ENCODE assay signal across 9 cellular contexts in the genomic region with DNA sequence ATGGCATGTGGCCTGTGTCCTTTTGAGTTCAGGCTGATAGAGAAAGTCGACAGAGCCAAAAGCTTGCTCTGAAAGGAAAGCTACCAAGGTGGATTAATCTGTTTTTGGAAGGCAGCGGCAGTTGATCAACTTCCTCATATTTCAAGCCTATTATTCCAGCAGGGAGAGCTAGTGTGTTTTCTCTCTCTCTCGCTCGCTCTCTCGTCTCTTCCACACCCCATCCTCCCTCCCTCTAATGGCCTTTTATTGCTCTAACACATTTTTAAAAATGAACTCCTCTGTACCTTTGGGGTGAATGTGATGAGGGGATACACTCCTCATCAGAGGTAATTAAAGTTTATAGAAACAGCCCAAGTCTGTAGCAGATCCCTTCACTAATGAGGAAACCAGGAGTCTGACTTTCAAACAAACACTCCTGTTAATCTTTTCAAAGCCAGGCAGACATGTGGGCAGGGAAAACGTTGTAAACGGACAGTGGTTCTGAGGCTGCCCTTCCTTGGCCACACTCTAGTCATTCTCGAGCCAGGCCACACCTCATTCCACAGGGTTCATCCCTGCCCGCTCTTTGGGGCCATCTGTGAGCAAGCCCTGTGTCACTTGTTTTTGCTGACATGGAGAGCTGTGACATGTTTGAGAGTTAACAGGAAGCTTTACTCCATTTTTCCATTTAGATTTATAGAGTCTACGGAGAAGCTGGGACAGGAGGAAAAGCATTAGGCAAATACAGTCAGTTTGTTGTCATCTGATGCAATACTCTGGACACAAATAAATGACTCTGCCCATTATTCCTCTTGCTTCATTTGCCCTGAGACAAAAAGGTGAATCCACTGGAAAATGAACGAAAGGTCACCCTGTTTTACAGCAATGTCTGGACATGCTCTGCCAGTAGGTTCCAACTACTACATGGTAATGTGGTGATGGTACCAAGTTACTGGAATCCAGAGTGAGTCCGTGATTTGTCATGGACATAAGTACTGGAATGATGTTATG.
DNase-seq lines count a peak whose midpoint lies in the region; ATAC-seq, FAIRE-seq and TF ChIP-seq lines count a peak whose summit lies in the region.
"Had no signal": no experiment of that assay in that cellular context is flagged by ENCODE, and none has a peak within 500 bp of the region (broad histone marks: within the 10 kb centered on the region; RNA-seq: fewer than 3 reads in every experiment).

No MANE protein-coding gene starts in this region.

- H3K23ac ChIP-seq in H1 (ENCODE audit: insufficient read length): no peak overlapping the region

- H2BK20ac ChIP-seq in H1 (ENCODE audit: low read length): no peak overlapping the region

- CTCF ChIA-PET in H1 (lab: Charles Lee; ENCODE audit: partially characterized antibody): interaction anchor here (0.6 to 3.0 kb wide), 10 partner anchors 15 to 206 kb away, joined by 3 to 20 read pairs (median 3); no protein-coding TSS in a partner anchor
- CTCF ChIA-PET in naive thymus-derived CD4-positive, alpha-beta T cell (lab: Charles Lee): no interaction called here

- peaks cover 16 to 71% (median 51%) of the 10 kb centered on the region in 5 donors for H3K36me3 Mint-ChIP-seq in naive thymus-derived CD4-positive, alpha-beta T cell

- no peak overlapping the region for H2BK5ac ChIP-seq in H1 (ENCODE audit: low read depth, low read length)

- WGBS in H1 (ENCODE audit: extremely low coverage in 1 of 2, insufficient coverage in 1 of 2, insufficient read length in 1 of 2, insufficient replicate concordance in 2 of 2, low coverage in 1 of 2, low lambda C conversion rate in 2 of 2, missing lambda C conversion rate in 1 of 2), 2 experiments: 87% methylated on average over 12 of the region's 12 CpGs; no CpG with 5 or more reads in 1 of the 2 experiments

- H3K27ac Mint-ChIP-seq in naive thymus-derived CD4-positive, alpha-beta T cell: peak overlapping the region in 6 of 9 donors; percentile 12 to 75 (median 42)

- H3K9me3 ChIP-seq in H1 (ENCODE audit: insufficient read depth in 2 of 2, low read depth in 1 of 2, low read length in 1 of 2): no peaks in the 10 kb centered on the region
- no peaks in the 10 kb centered on the region for H3K9me3 ChIP-seq in naive thymus-derived CD4-positive, alpha-beta T cell (ENCODE audit: control insufficient read depth in 2 of 3, low read length in 3 of 3)

- no peak overlapping the region for H3K4me3 Mint-ChIP-seq in naive thymus-derived CD4-positive, alpha-beta T cell

- H3K14ac ChIP-seq in H1 (ENCODE audit: insufficient read length): no peak overlapping the region

- H3K4me1 Mint-ChIP-seq in naive thymus-derived CD4-positive, alpha-beta T cell: peaks cover 0 to 6% (median 0%) of the 10 kb centered on the region in 7 donors

- H3K23me2 ChIP-seq in H1 (ENCODE audit: low read depth, low read length): no peaks in the 10 kb centered on the region

- H3K9me3 Mint-ChIP-seq in naive thymus-derived CD4-positive, alpha-beta T cell: peaks cover 0 to 2% (median 0%) of the 10 kb centered on the region in 11 donors

- TF ChIP-seq RAD21 in H1 (IDR thresholded peaks at IDR 0.05 in 1 of 2, conservative IDR thresholded peaks at IDR 0.05 in 1 of 2; ENCODE audit: low read depth in 2 of 2, low read length in 2 of 2): no peak

- H3K27ac ChIP-seq in H1 (ENCODE audit: low read depth, low read length): no peak overlapping the region
- H3K27ac ChIP-seq in naive thymus-derived CD4-positive, alpha-beta T cell (ENCODE audit: low read depth, low read length): no peak overlapping the region

- H2AK5ac ChIP-seq in H1 (ENCODE audit: low read depth, low read length): no peak overlapping the region

- peak overlapping the region; percentile 40; the same call in 1 of the 2 replicates for H2BK15ac ChIP-seq in H1 (ENCODE audit: low read length)

- H3K56ac ChIP-seq in H1 (replicated peaks; ENCODE audit: insufficient read length, low read depth, low read length): no peak overlapping the region

- H3K4me1 ChIP-seq in H1 (replicated peaks in 1 of 4; ENCODE audit: control insufficient read depth in 3 of 4, insufficient read depth in 4 of 4, low read length in 3 of 4): peaks cover 0 to 3% (median under 1%) of the 10 kb centered on the region in 4 experiments; a peak in 3 of 7 replicates
- no peaks in the 10 kb centered on the region for H3K4me1 ChIP-seq in naive thymus-derived CD4-positive, alpha-beta T cell (ENCODE audit: control insufficient read depth in 2 of 2, insufficient read depth in 2 of 2, low read length in 2 of 2)

- DNase-seq in AG20443 (ENCODE audit: low spot score) (peak; percentile 72), NCI-H2029 treated with DMSO at 0.1 percent for 48 hours (lab: John Stamatoyannopoulos, UW) (peak; percentile 83), H1 (ENCODE audit: low read depth in 1 of 2, low spot score in 2 of 2) (no peak), dermis blood vessel endothelial cell (no peak), erythroblast (lab: John Stamatoyannopoulos, UW) (no peak)
- no peak for DNase-seq in naive thymus-derived CD4-positive, alpha-beta T cell
- DNase-seq in activated CD8-positive, alpha-beta memory T cell treated with anti-CD3 and anti-CD28 coated beads, Interleukin-2, amount 50 U/mL, for 48 hours: no peak
- no peak for DNase-seq in stimulated activated CD4-positive, alpha-beta T cell treated with anti-CD3 and anti-CD28 coated beads, Interleukin-2, amount 100 ng/mL, for 48 hours
- DNase-seq: stimulated activated CD4-positive, alpha-beta T cell treated with anti-CD3 and anti-CD28 coated beads, Interleukin-1b, Interleukin-23, amount 100 ng/mL, for 48 hours had no signal

- no peak overlapping the region for H3K4me2 ChIP-seq in H1 (ENCODE audit: insufficient read depth in 1 of 2, low read depth in 2 of 2, low read length in 2 of 2)

- H4K5ac ChIP-seq in H1 (ENCODE audit: insufficient read length, low read depth, low read length): no peak overlapping the region

- no peak for TF ChIP-seq CTCF in H1 (IDR thresholded peaks at IDR 0.05; ENCODE audit: control extremely low read depth in 1 of 3, insufficient read depth in 1 of 3, low read depth in 1 of 3, low read length in 3 of 3)

- no peak for FAIRE-seq in H1 (lab: Jason Lieb, UNC)

- H3K79me1 ChIP-seq in H1 (ENCODE audit: low read depth, low read length): no peaks in the 10 kb centered on the region

- no peak for TF ChIP-seq EP300 in H1 (IDR thresholded peaks at IDR 0.05; ENCODE audit: borderline replicate concordance in 1 of 2, low read depth in 2 of 2, low read length in 2 of 2)

- no peak overlapping the region for H3K4ac ChIP-seq in H1 (replicated peaks; ENCODE audit: insufficient read length, low read depth, low read length)

- no peaks in the 10 kb centered on the region for H3K79me2 ChIP-seq in H1 (ENCODE audit: control insufficient read depth in 1 of 2, insufficient read depth in 2 of 2, low read length in 2 of 2)

- no peaks in the 10 kb centered on the region for H4K20me1 ChIP-seq in H1 (replicated peaks in 1 of 2; ENCODE audit: control insufficient read depth in 1 of 2, insufficient read depth in 2 of 2, low read length in 2 of 2)

- H3K27me3 Mint-ChIP-seq in naive thymus-derived CD4-positive, alpha-beta T cell: no peaks in the 10 kb centered on the region

- no peak for TF ChIP-seq POLR2A in H1 (IDR thresholded peaks at IDR 0.05; ENCODE audit: control extremely low read depth in 1 of 2, low read depth in 2 of 2, low read length in 2 of 2)
- TF ChIP-seq POLR2A in erythroblast (IDR thresholded peaks at IDR 0.05; ENCODE audit: low read length): no peak

- H2BK120ac ChIP-seq in H1 (replicated peaks; ENCODE audit: low read depth, low read length): no peak overlapping the region

- H3K4me3 ChIP-seq in H1 (ENCODE audit: extremely low read depth in 1 of 4, insufficient read depth in 2 of 4, low read depth in 3 of 4, low read length in 4 of 4): no peak overlapping the region
- H3K4me3 ChIP-seq in naive thymus-derived CD4-positive, alpha-beta T cell (ENCODE audit: low read length): no peak overlapping the region

- H3K36me3 ChIP-seq in H1 (ENCODE audit: control insufficient read depth in 2 of 4, insufficient read depth in 4 of 4, low read length in 3 of 4): no peaks in the 10 kb centered on the region
- H3K36me3 ChIP-seq in naive thymus-derived CD4-positive, alpha-beta T cell (ENCODE audit: control insufficient read depth in 2 of 3, insufficient read depth in 3 of 3, low read length in 3 of 3): peaks cover 14 to 86% (median 31%) of the 10 kb centered on the region in 3 experiments

- H3K9ac ChIP-seq in H1 (replicated peaks in 1 of 4; ENCODE audit: extremely low read depth in 1 of 4, low read depth in 3 of 4, low read length in 3 of 4): no peak overlapping the region

- no peak overlapping the region; the same call in 1 of the 2 replicates for H4K8ac ChIP-seq in H1 (ENCODE audit: extremely low read depth, insufficient read depth, low read length)

- ATAC-seq in naive thymus-derived CD4-positive, alpha-beta T cell: no peak

- intact Hi-C loops in naive thymus-derived CD4-positive, alpha-beta T cell (cut with micrococcal nuclease): no loop called here

- H3K18ac ChIP-seq in H1 (ENCODE audit: extremely low read depth, low read length): no peak overlapping the region

- H4K91ac ChIP-seq in H1 (replicated peaks; ENCODE audit: insufficient read length, low read length): no peak overlapping the region

- POLR2A ChIA-PET in H1 (lab: Charles Lee; ENCODE audit: partially characterized antibody): interaction anchor here (0.5 to 1.0 kb wide), 2 partner anchors 95 to 575 kb away, joined by 3 read pairs; no protein-coding TSS in a partner anchor
- POLR2A ChIA-PET in naive thymus-derived CD4-positive, alpha-beta T cell (lab: Charles Lee): no interaction called here

- peak overlapping the region; percentile 38; the same call in 1 of the 2 replicates for H2AFZ ChIP-seq in H1 (ENCODE audit: low read length)

- no peaks in the 10 kb centered on the region for H3K27me3 ChIP-seq in H1 (replicated peaks in 1 of 4; ENCODE audit: control insufficient read depth in 3 of 4, extremely low read depth in 1 of 4, insufficient read depth in 3 of 4, low read length in 3 of 4)
- no peaks in the 10 kb centered on the region for H3K27me3 ChIP-seq in naive thymus-derived CD4-positive, alpha-beta T cell (ENCODE audit: control insufficient read depth in 2 of 2, insufficient read depth in 2 of 2, low read length in 2 of 2)

- H2BK12ac ChIP-seq in H1 (ENCODE audit: low read depth, low read length): no peak overlapping the region; the same call in 1 of the 2 replicates

TF ChIP-seq in H1, 55 proteins besides CTCF, POLR2A, EP300 and RAD21:
- TF ChIP-seq SRF (IDR thresholded peaks at IDR 0.05; ENCODE audit: low read depth, low read length) (no peak), KDM1A (IDR thresholded peaks at IDR 0.05; ENCODE audit: borderline replicate concordance, low read length) (no peak), NANOG (IDR thresholded peaks at IDR 0.05; ENCODE audit: insufficient read depth, low read depth, low read length, poor library complexity, severe bottlenecking) (no peak), NRF1 (IDR thresholded peaks at IDR 0.05; ENCODE audit: low read depth, low read length) (no peak), RBBP5 (IDR thresholded peaks at IDR 0.05; ENCODE audit: borderline replicate concordance, low read depth, low read length) (no peak)
- TF ChIP-seq, protein P1, sequence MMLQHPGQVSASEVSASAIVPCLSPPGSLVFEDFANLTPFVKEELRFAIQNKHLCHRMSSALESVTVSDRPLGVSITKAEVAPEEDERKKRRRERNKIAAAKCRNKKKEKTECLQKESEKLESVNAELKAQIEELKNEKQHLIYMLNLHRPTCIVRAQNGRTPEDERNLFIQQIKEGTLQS (IDR thresholded peaks at IDR 0.05; ENCODE audit: insufficient read depth, low read depth, low read length): no peak
TF ChIP-seq in H1: peak in this region for 0.

Comparison
In these comparisons a context has a peak if more than half of its experiments do, and no peak if none do; other contexts are left out.
1. DNase-seq: peak in AG20443 (single experiment) and NCI-H2029 treated with DMSO at 0.1 percent for 48 hours (single experiment); none in H1 (0 of 2), naive thymus-derived CD4-positive, alpha-beta T cell (0 of 9), activated CD8-positive, alpha-beta memory T cell treated with anti-CD3 and anti-CD28 coated beads, Interleukin-2, amount 50 U/mL, for 48 hours (single experiment), dermis blood vessel endothelial cell (single experiment), erythroblast (0 of 2) and stimulated activated CD4-positive, alpha-beta T cell treated with anti-CD3 and anti-CD28 coated beads, Interleukin-2, amount 100 ng/mL, for 48 hours (0 of 2).